In the genomic region with DNA sequence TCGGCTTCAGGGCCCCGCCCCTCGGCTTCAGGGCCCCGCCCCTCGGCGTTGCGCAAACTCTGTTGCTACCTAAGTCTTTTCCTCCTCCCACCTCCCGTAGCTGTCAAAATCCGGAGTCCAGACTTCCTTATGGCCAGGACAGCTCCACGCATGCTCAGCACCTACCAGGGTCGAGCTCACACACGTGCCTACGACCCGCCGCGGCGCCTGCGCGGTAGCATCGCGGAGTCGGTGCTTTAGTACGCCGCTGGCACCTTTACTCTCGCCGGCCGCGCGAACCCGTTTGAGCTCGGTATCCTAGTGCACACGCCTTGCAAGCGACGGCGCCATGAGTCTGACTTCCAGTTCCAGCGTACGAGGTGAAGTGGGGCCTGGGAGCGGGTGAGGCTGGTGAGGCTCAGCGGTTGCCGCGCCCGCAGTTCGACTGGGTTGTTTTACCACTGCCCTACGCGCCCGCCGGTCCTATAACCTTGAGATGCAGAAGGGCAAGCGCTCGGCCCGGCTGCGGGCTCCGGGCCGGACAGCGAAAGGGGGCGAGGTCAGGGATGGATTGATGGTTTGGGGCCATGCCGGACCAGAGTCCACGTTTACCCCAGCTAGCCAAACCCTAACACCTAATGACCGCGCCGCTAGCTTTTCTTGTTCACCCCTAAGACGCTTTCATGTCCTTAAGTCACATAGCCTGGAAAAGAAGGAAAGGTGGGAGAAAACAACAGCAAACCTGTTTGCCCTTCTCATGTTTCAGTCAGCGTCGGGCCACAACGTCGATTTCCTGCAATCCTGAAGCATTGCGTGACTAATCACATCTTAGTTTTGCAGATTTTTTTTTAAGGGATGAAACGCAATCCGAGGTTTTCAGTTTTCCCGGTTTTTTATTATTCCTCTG, we compare ENCODE assay signal across 8 cellular contexts. TPM values are rescaled to one million over a fixed set of nuclear protein-coding genes. Genes with fewer than 3 reads are reported as not detected.
DNase-seq lines count a peak whose midpoint lies in the region; ATAC-seq, FAIRE-seq and TF ChIP-seq lines count a peak whose summit lies in the region.

A gene (plus strand): TSS at position 217 of the 886 bp plus-strand sequence. CDS start 112 bp downstream, at position 329.

- H4K20me1 ChIP-seq in H1 (replicated peaks in 1 of 2; ENCODE audit: control insufficient read depth in 1 of 2, insufficient read depth in 2 of 2, low read length in 2 of 2), result no peaks in the 10 kb centered on the region

- DNase-seq in COLO829 (ENCODE audit: low spot score) (peak; percentile 98), HTR-8/SVneo (ENCODE audit: insufficient read length, low spot score) (peak; percentile 98), NOMO-1 treated with dmso at 0.1 percent for 144 hours (lab: John Stamatoyannopoulos, UW; ENCODE audit: unreplicated experiment) (peak; percentile 98), H1 (ENCODE audit: low read depth in 1 of 2, low spot score in 2 of 2) (peak; percentile 97 to 98), mesenchymal stem cell (peak; percentile 99)
- peak; percentile 56 to 80 (median 78) for DNase-seq in activated CD8-positive, alpha-beta memory T cell treated with anti-CD3 and anti-CD28 coated beads for 48 hours (ENCODE audit: low read depth in 2 of 3, low spot score in 2 of 3)
- DNase-seq in stimulated activated CD8-positive, alpha-beta memory T cell treated with anti-CD3 and anti-CD28 coated beads, Interleukin-12 subunit alpha, Interleukin-12 subunit beta, amount 100 ng/mL, for 4 hours (ENCODE audit: low read depth), result peak; percentile 84

- peak within 1 kb of the TSS; percentile 94 for H4K8ac ChIP-seq in H1 (ENCODE audit: extremely low read depth, insufficient read depth, low read length)
- peak within 1 kb of the TSS; percentile 98 for H4K8ac ChIP-seq in mesenchymal stem cell (ENCODE audit: low read length)

- 1% methylated on average over 62 of the region's 69 CpGs; no CpG with 5 or more reads in 1 of the 2 experiments for whole genome bisulfite sequencing in H1 (ENCODE audit: extremely low coverage in 1 of 2, insufficient coverage in 1 of 2, insufficient read length in 1 of 2, insufficient replicate concordance in 2 of 2, low coverage in 1 of 2, low lambda C conversion rate in 2 of 2, missing lambda C conversion rate in 1 of 2), 2 experiments
- under 1% methylated on average over 69 of the region's 69 CpGs for WGBS in mesenchymal stem cell

- 0 out of 2 replicates have a peak within 1 kb of the TSS, but pooled peaks have one; percentile 63 for H2BK15ac ChIP-seq in H1 (ENCODE audit: low read length)
- peak within 1 kb of the TSS; percentile 67 for H2BK15ac ChIP-seq in mesenchymal stem cell (ENCODE audit: low read depth, poor library complexity, severe bottlenecking)

- H3K9me3 ChIP-seq in H1 (ENCODE audit: insufficient read depth in 2 of 2, low read depth in 1 of 2, low read length in 1 of 2) (no peaks in the 10 kb centered on the region), mesenchymal stem cell (ENCODE audit: control insufficient read depth, low read length) (no peaks in the 10 kb centered on the region)

- H3K4me3 ChIP-seq in H1 (ENCODE audit: extremely low read depth in 1 of 4, insufficient read depth in 2 of 4, low read depth in 3 of 4, low read length in 4 of 4) (peak within 1 kb of the TSS; percentile 74 to 94 (median 82)), mesenchymal stem cell (ENCODE audit: insufficient read depth in 1 of 2, low read depth in 1 of 2, low read length in 2 of 2) (peak within 1 kb of the TSS; percentile 79 to 92)

- H3K4me1 ChIP-seq in H1 (replicated peaks in 1 of 4; ENCODE audit: control insufficient read depth in 3 of 4, insufficient read depth in 4 of 4, low read length in 3 of 4), result peaks cover 0 to 10% (median 1%) of the 10 kb centered on the region in 4 experiments; a peak in 3 of 7 replicates
- peaks cover 2% of the 10 kb centered on the region for H3K4me1 ChIP-seq in mesenchymal stem cell (ENCODE audit: control insufficient read depth, insufficient read depth, low read depth, low read length)

- H3K4me2 ChIP-seq in H1 (ENCODE audit: insufficient read depth in 1 of 2, low read depth in 2 of 2, low read length in 2 of 2) (peak within 1 kb of the TSS; percentile 93 to 96), mesenchymal stem cell (ENCODE audit: low read length, poor library complexity, severe bottlenecking) (peak within 1 kb of the TSS; percentile 95)

- H3K27me3 ChIP-seq in H1 (replicated peaks in 1 of 4; ENCODE audit: control insufficient read depth in 3 of 4, extremely low read depth in 1 of 4, insufficient read depth in 3 of 4, low read length in 3 of 4) (0 out of 7 replicates have a peak, but pooled peaks cover 0 to 5% (median 1%) of the 10 kb centered on the region in 4 experiments), mesenchymal stem cell (ENCODE audit: control insufficient read depth in 1 of 2, insufficient read depth in 1 of 2, low read length in 2 of 2) (no peaks in the 10 kb centered on the region)

- H3K23me2 ChIP-seq in H1 (ENCODE audit: low read depth, low read length), result peaks cover 19% of the 10 kb centered on the region

- peak in 1 of 2 experiments; percentile 78; a peak in 2 of 3 replicates for TF ChIP-seq POLR2A in H1 (IDR thresholded peaks at IDR 0.05; ENCODE audit: control extremely low read depth in 1 of 2, low read depth in 2 of 2, low read length in 2 of 2)

- H4K5ac ChIP-seq in H1 (ENCODE audit: insufficient read length, low read depth, low read length), result peak within 1 kb of the TSS; percentile 93

- peak within 1 kb of the TSS; percentile 94 for H3K18ac ChIP-seq in H1 (ENCODE audit: extremely low read depth, low read length)
- peak within 1 kb of the TSS; percentile 86 to 95 for H3K18ac ChIP-seq in mesenchymal stem cell (ENCODE audit: low read depth in 1 of 2, low read length in 2 of 2)

- CTCF ChIA-PET in H1 (lab: Charles Lee; ENCODE audit: partially characterized antibody), result interaction anchor here (0.6 to 1.9 kb wide), 7 partner anchors 9 to 145 kb away, joined by 3 to 7 read pairs (median 3); no protein-coding TSS in a partner anchor

- H3K23ac ChIP-seq in H1 (ENCODE audit: insufficient read length), result no peak within 1 kb of the TSS
- no peak within 1 kb of the TSS for H3K23ac ChIP-seq in mesenchymal stem cell (ENCODE audit: low read length in 2 of 2)

- H3K4ac ChIP-seq in H1 (replicated peaks; ENCODE audit: insufficient read length, low read depth, low read length) (no peak within 1 kb of the TSS), mesenchymal stem cell (ENCODE audit: low read depth in 1 of 2, low read length in 2 of 2) (peak within 1 kb of the TSS in 1 of 2 experiments; percentile 81)

- H3K14ac ChIP-seq in H1 (ENCODE audit: insufficient read length), result no peak within 1 kb of the TSS
- peak within 1 kb of the TSS in 1 of 2 experiments; percentile 96 for H3K14ac ChIP-seq in mesenchymal stem cell (ENCODE audit: low read length in 2 of 2)

- H3K27ac ChIP-seq in H1 (ENCODE audit: low read depth, low read length), result peak within 1 kb of the TSS; percentile 69
- peak within 1 kb of the TSS; percentile 91 for H3K27ac ChIP-seq in mesenchymal stem cell (ENCODE audit: low read length, poor library complexity, severe bottlenecking)

- TF ChIP-seq EP300 in H1 (IDR thresholded peaks at IDR 0.05; ENCODE audit: borderline replicate concordance in 1 of 2, low read depth in 2 of 2, low read length in 2 of 2), result no peak

- FAIRE-seq in HTR-8/SVneo (lab: Jason Lieb, UNC) (peak; percentile 95), H1 (lab: Jason Lieb, UNC) (peak; percentile 70)

- peaks cover 0 to 60% of the 10 kb centered on the region in 2 experiments; a peak in 3 of 4 replicates for H3K79me2 ChIP-seq in H1 (ENCODE audit: control insufficient read depth in 1 of 2, insufficient read depth in 2 of 2, low read length in 2 of 2)

- H2BK20ac ChIP-seq in H1 (ENCODE audit: low read length), result 0 out of 2 replicates have a peak within 1 kb of the TSS, but pooled peaks have one; percentile 72

- H3K9ac ChIP-seq in H1 (replicated peaks in 1 of 4; ENCODE audit: extremely low read depth in 1 of 4, low read depth in 3 of 4, low read length in 3 of 4) (peak within 1 kb of the TSS; percentile 43 to 85 (median 66)), mesenchymal stem cell (ENCODE audit: low read length) (peak within 1 kb of the TSS; percentile 95)

- H2AFZ ChIP-seq in H1 (ENCODE audit: low read length) (peak within 1 kb of the TSS; percentile 99), mesenchymal stem cell (ENCODE audit: low read depth, low read length) (peak within 1 kb of the TSS; percentile 94)

- no peak within 1 kb of the TSS for H2BK120ac ChIP-seq in H1 (replicated peaks; ENCODE audit: low read depth, low read length)
- H2BK120ac ChIP-seq in mesenchymal stem cell (ENCODE audit: low read depth, low read length), result no peak within 1 kb of the TSS

- H2AK5ac ChIP-seq in H1 (ENCODE audit: low read depth, low read length) (no peak within 1 kb of the TSS), mesenchymal stem cell (ENCODE audit: low read length, severe bottlenecking) (no peak within 1 kb of the TSS)

- TF ChIP-seq RAD21 in H1 (IDR thresholded peaks at IDR 0.05 in 1 of 2, conservative IDR thresholded peaks at IDR 0.05 in 1 of 2; ENCODE audit: low read depth in 2 of 2, low read length in 2 of 2), result no peak

- H3K36me3 ChIP-seq in H1 (ENCODE audit: control insufficient read depth in 2 of 4, insufficient read depth in 4 of 4, low read length in 3 of 4), result no peaks in the 10 kb centered on the region
- no peaks in the 10 kb centered on the region for H3K36me3 ChIP-seq in mesenchymal stem cell (ENCODE audit: control insufficient read depth in 1 of 2, insufficient read depth in 2 of 2, low read depth in 1 of 2, low read length in 2 of 2)

- H2BK12ac ChIP-seq in H1 (ENCODE audit: low read depth, low read length) (peak within 1 kb of the TSS; percentile 62; the same call in 1 of the 2 replicates), mesenchymal stem cell (ENCODE audit: low read length in 2 of 2) (peak within 1 kb of the TSS in 1 of 2 experiments; percentile 94)

- POLR2A ChIA-PET in H1 (lab: Charles Lee; ENCODE audit: partially characterized antibody), result interaction anchor here (0.8 to 2.2 kb wide), 9 partner anchors 9 to 243 kb away, joined by 3 to 8 read pairs (median 4); a partner anchor contains a TSS

- H4K91ac ChIP-seq in H1 (replicated peaks; ENCODE audit: insufficient read length, low read length) (peak within 1 kb of the TSS; percentile 4), mesenchymal stem cell (ENCODE audit: low read length) (peak within 1 kb of the TSS; percentile 87)

- peak within 1 kb of the TSS; percentile 78 for H2BK5ac ChIP-seq in H1 (ENCODE audit: low read depth, low read length)
- H2BK5ac ChIP-seq in mesenchymal stem cell (ENCODE audit: low read depth, low read length, poor library complexity, severe bottlenecking), result peak within 1 kb of the TSS; percentile 92

- peak within 1 kb of the TSS; percentile 78 for H3K56ac ChIP-seq in H1 (replicated peaks; ENCODE audit: insufficient read length, low read depth, low read length)

- ATAC-seq in GM21367 (IDR thresholded peaks at IDR 0.05; ENCODE audit: unreplicated experiment), result peak; percentile 50

- H3K79me1 ChIP-seq in H1 (ENCODE audit: low read depth, low read length) (no peaks in the 10 kb centered on the region; the same call in 1 of the 2 replicates), mesenchymal stem cell (replicated peaks; ENCODE audit: low read length, poor library complexity, severe bottlenecking) (peaks cover 2% of the 10 kb centered on the region)

- TF ChIP-seq CTCF in H1 (IDR thresholded peaks at IDR 0.05; ENCODE audit: control extremely low read depth in 1 of 3, insufficient read depth in 1 of 3, low read depth in 1 of 3, low read length in 3 of 3), result no peak

RNA-seq across cellular contexts. Expression of the gene that starts here (rescaled TPM):
- total RNA-seq in H1 (2021; fragmentation: NEBNext Ultra II Directional; extraction: Animal tissue kit (Norgen Biotek cat#: 25700)), result 41.3 and 43.2 TPM in 2 replicates
- 10.0 and 22.6 TPM in 2 replicates for polyA plus RNA-seq in H1 (2011; rRNA removed)
- polyA plus RNA-seq in H1 (2011; cell fraction: cytosol; rRNA removed), result 23.9 TPM
- 5.5 TPM for polyA plus RNA-seq in H1 (2011; cell fraction: nucleus; rRNA removed)
- 26.4 to 36.4 TPM (median 28.5 TPM) in 4 replicates for polyA plus RNA-seq in H1 (2012, experiment 1 of 2)
- polyA plus RNA-seq in H1 (2012, experiment 2 of 2), result 28.8 TPM
- polyA plus RNA-seq in H1 (2013, experiment 1 of 2), result 88.9 TPM
- 97.2 TPM for polyA plus RNA-seq in H1 (2013, experiment 2 of 2)
- 4.5 and 9.8 TPM in 2 replicates for polyA minus RNA-seq in H1 (2011; rRNA and poly(A)+ RNA removed)
- polyA minus RNA-seq in H1 (2011; cell fraction: cytosol; rRNA and poly(A)+ RNA removed), result 2.6 TPM
- polyA minus RNA-seq in H1 (2011; cell fraction: nucleus; rRNA and poly(A)+ RNA removed), result 6.6 TPM
- polyA plus RNA-seq in mesenchymal stem cell (2013, experiment 1 of 2), result 65.9 TPM
- 68.1 TPM for polyA plus RNA-seq in mesenchymal stem cell (2013, experiment 2 of 2)

Comparison
In these comparisons a context has a peak if more than half of its experiments do, and no peak if none do; other contexts are left out.
1. Peak in every context shown above with its lines: DNase-seq, ATAC-seq, H3K4me3 ChIP-seq and H3K27ac ChIP-seq.